25 cellular contexts compared by ENCODE assay signal in the genomic region with DNA sequence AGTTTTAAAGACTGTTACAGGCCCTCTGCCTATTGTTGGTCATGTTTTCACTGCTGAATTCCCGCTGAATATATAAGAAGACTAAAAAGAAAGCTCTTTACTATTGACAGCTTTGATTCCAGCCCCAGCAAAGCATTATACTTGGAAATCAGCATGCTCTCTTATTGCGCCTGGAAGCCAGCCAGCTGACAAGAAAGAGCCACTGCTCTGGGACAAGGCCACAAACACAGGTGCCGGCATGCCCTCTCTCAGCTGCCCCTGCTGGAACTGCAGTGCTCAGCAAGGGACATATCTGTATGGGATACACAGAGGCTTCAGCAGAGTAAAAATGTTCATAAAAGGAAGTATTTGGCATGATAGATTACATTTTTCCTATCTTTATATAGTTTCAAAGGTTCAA.
A peak's percentile ranks its signal among the peaks of the same experiment; 100 is the strongest.
DNase-seq lines count a peak whose midpoint lies in the region; ATAC-seq and TF ChIP-seq lines count a peak whose summit lies in the region.
"Had no signal": no experiment of that assay in that cellular context is flagged by ENCODE, and none has a peak within 500 bp of the region (broad histone marks: within the 10 kb centered on the region; RNA-seq: fewer than 3 reads in every experiment).

No MANE protein-coding gene starts in this region.

- ATAC-seq in HG02884 (IDR thresholded peaks at IDR 0.05; ENCODE audit: unreplicated experiment) = no peak
- ATAC-seq: activated T-cell treated with anti-CD3 and anti-CD28 coated beads, Interleukin-2, amount 50 U/mL, for 72 hours; left colon; psoas muscle; stimulated activated effector memory CD8-positive, alpha-beta T cell treated with anti-CD3 and anti-CD28 coated beads, Interleukin-12 subunit alpha, Interleukin-12 subunit beta, amount 100 ng/mL, for 72 hours had no signal

- H3K4me1 ChIP-seq in stomach = no peaks in the 10 kb centered on the region
- H3K4me1 ChIP-seq: psoas muscle had no signal

- H3K27me3 ChIP-seq in stomach = no peaks in the 10 kb centered on the region
- H3K27me3 ChIP-seq: cardiac muscle cell had no signal

- POLR2A ChIA-PET in activated CD4-positive, alpha-beta memory T cell treated with anti-CD3 and anti-CD28 coated beads for 36 hours (lab: Charles Lee) = no interaction called here

- H3K36me3 ChIP-seq in stomach = no peaks in the 10 kb centered on the region
- H3K36me3 ChIP-seq: cardiac muscle cell had no signal

- no peak overlapping the region for H3K4me3 Mint-ChIP-seq in brain
- no peak overlapping the region for H3K4me3 Mint-ChIP-seq in activated CD4-positive, alpha-beta memory T cell treated with anti-CD3 and anti-CD28 coated beads for 36 hours
- H3K4me3 Mint-ChIP-seq: activated naive CD8-positive, alpha-beta T cell; activated T-cell treated with anti-CD3 and anti-CD28 coated beads, Interleukin-2, amount 50 U/mL, for 72 hours; stimulated activated effector memory CD8-positive, alpha-beta T cell treated with anti-CD3 and anti-CD28 coated beads, Interleukin-12 subunit alpha, Interleukin-12 subunit beta, amount 100 ng/mL, for 72 hours; T-helper 1 cell treated with Interleukin-12 subunit alpha and Interleukin-12 subunit beta and Interleukin-4 antibody, amounts not matched to agents 30 μg/mL and 1 μg/mL, for 36 hours had no signal

- TF ChIP-seq EP300 in stomach (IDR thresholded peaks at IDR 0.05) = no peak

- intact Hi-C loops in posterior cingulate gyrus (cut with DNase I) (no loop called here), stomach (cut with DNase I; ENCODE audit: low total_unique reads) (no loop called here)
- intact Hi-C loops in activated CD4-positive, alpha-beta memory T cell treated with anti-CD3 and anti-CD28 coated beads for 36 hours (cut with micrococcal nuclease) = no loop called here

- CTCF ChIA-PET in activated CD4-positive, alpha-beta memory T cell treated with anti-CD3 and anti-CD28 coated beads for 36 hours (lab: Charles Lee) = interaction anchor here (3.6 kb wide), 1 partner anchor 525 kb away, joined by 29 read pairs; a partner anchor contains a TSS

- H3K27ac ChIP-seq in stomach = no peak overlapping the region
- H3K27ac ChIP-seq: C4-2B, cardiac muscle cell, KMS-11, psoas muscle had no signal

- H3K27me3 Mint-ChIP-seq in brain = peaks cover 3% of the 10 kb centered on the region
- H3K27me3 Mint-ChIP-seq in activated CD4-positive, alpha-beta memory T cell treated with anti-CD3 and anti-CD28 coated beads for 36 hours = peaks cover 10% of the 10 kb centered on the region

- TF ChIP-seq CTCF in brain (conservative IDR thresholded peaks at IDR 0.05) (no peak), stomach (IDR thresholded peaks at IDR 0.05) (no peak)

- no peaks in the 10 kb centered on the region for H3K9me3 ChIP-seq in stomach
- H3K9me3 ChIP-seq: psoas muscle had no signal

- H3K36me3 Mint-ChIP-seq in brain = no peaks in the 10 kb centered on the region
- no peaks in the 10 kb centered on the region for H3K36me3 Mint-ChIP-seq in activated CD4-positive, alpha-beta memory T cell treated with anti-CD3 and anti-CD28 coated beads for 36 hours
- H3K36me3 Mint-ChIP-seq: activated naive CD8-positive, alpha-beta T cell; stimulated activated effector memory CD8-positive, alpha-beta T cell treated with anti-CD3 and anti-CD28 coated beads, Interleukin-12 subunit alpha, Interleukin-12 subunit beta, amount 100 ng/mL, for 72 hours had no signal

- peaks cover 42% of the 10 kb centered on the region for H3K4me1 Mint-ChIP-seq in brain
- H3K4me1 Mint-ChIP-seq in activated CD4-positive, alpha-beta memory T cell treated with anti-CD3 and anti-CD28 coated beads for 36 hours (ENCODE audit: low read depth) = no peaks in the 10 kb centered on the region
- H3K4me1 Mint-ChIP-seq: stimulated activated effector memory CD8-positive, alpha-beta T cell treated with anti-CD3 and anti-CD28 coated beads, Interleukin-12 subunit alpha, Interleukin-12 subunit beta, amount 100 ng/mL, for 72 hours had no signal

- DNase-seq in NCI-H1105 treated with DMSO at 0.1 percent for 48 hours (lab: John Stamatoyannopoulos, UW) (peak; percentile 4), NCI-H1105 (lab: John Stamatoyannopoulos, UW) (no peak), left kidney (ENCODE audit: low read depth, low spot score) (peak; percentile 9), posterior cingulate gyrus (peak; percentile 34 to 90 (median 58)), stomach (no peak)
- no peak for DNase-seq in activated CD4-positive, alpha-beta memory T cell treated with anti-CD3 and anti-CD28 coated beads for 36 hours
- DNase-seq: 8988T; activated CD4-positive, CD25-positive, alpha-beta regulatory T cell; activated T-cell treated with anti-CD3 and anti-CD28 coated beads, Interleukin-2, amount 50 U/mL, for 72 hours; DMS153; effector memory CD4-positive, alpha-beta T cell; H7; left colon; NCI-H1092; stimulated activated CD4-positive, alpha-beta T cell treated with anti-CD3 and anti-CD28 coated beads, Interleukin-12 subunit alpha, Interleukin-12 subunit beta, amount 100 ng/mL, for 4 hours; trophoblast cell had no signal

- no peak for TF ChIP-seq POLR2A in stomach (IDR thresholded peaks at IDR 0.05)

- peak overlapping the region; percentile 36 to 92 (median 76) for H3K27ac Mint-ChIP-seq in brain
- H3K27ac Mint-ChIP-seq in activated CD4-positive, alpha-beta memory T cell treated with anti-CD3 and anti-CD28 coated beads for 36 hours = no peak overlapping the region
- H3K27ac Mint-ChIP-seq: activated naive CD8-positive, alpha-beta T cell; activated T-cell treated with anti-CD3 and anti-CD28 coated beads, Interleukin-2, amount 50 U/mL, for 72 hours; stimulated activated effector memory CD8-positive, alpha-beta T cell treated with anti-CD3 and anti-CD28 coated beads, Interleukin-12 subunit alpha, Interleukin-12 subunit beta, amount 100 ng/mL, for 72 hours; T-helper 1 cell treated with Interleukin-12 subunit alpha and Interleukin-12 subunit beta and Interleukin-4 antibody, amounts not matched to agents 30 μg/mL and 1 μg/mL, for 36 hours had no signal

- H3K9me3 Mint-ChIP-seq in brain = peaks cover 0 to under 1% (median 0%) of the 10 kb centered on the region in 5 experiments
- H3K9me3 Mint-ChIP-seq in activated CD4-positive, alpha-beta memory T cell treated with anti-CD3 and anti-CD28 coated beads for 36 hours = no peaks in the 10 kb centered on the region
- H3K9me3 Mint-ChIP-seq: activated T-cell treated with anti-CD3 and anti-CD28 coated beads, Interleukin-2, amount 50 U/mL, for 72 hours; stimulated activated effector memory CD8-positive, alpha-beta T cell treated with anti-CD3 and anti-CD28 coated beads, Interleukin-12 subunit alpha, Interleukin-12 subunit beta, amount 100 ng/mL, for 72 hours; T-helper 1 cell treated with Interleukin-12 subunit alpha and Interleukin-12 subunit beta and Interleukin-4 antibody, amounts not matched to agents 30 μg/mL and 1 μg/mL, for 36 hours had no signal

- WGBS in stomach, 5 donors = 62 to 66% (median 63%) methylated on average over 3 of the region's 3 CpGs

- no peak overlapping the region for H3K4me3 ChIP-seq in stomach
- H3K4me3 ChIP-seq: cardiac muscle cell, psoas muscle had no signal

Comparison
In these comparisons a context has a peak if more than half of its experiments do, and no peak if none do; other contexts are left out.
1. DNase-seq: peak in NCI-H1105 treated with DMSO at 0.1 percent for 48 hours (single experiment), left kidney (single experiment) and posterior cingulate gyrus (10 of 10); none in NCI-H1105 (single experiment), activated CD4-positive, alpha-beta memory T cell treated with anti-CD3 and anti-CD28 coated beads for 36 hours (single experiment) and stomach (single experiment).